Comparison of ENCODE assay signal across 1 cellular context in the genomic region with DNA sequence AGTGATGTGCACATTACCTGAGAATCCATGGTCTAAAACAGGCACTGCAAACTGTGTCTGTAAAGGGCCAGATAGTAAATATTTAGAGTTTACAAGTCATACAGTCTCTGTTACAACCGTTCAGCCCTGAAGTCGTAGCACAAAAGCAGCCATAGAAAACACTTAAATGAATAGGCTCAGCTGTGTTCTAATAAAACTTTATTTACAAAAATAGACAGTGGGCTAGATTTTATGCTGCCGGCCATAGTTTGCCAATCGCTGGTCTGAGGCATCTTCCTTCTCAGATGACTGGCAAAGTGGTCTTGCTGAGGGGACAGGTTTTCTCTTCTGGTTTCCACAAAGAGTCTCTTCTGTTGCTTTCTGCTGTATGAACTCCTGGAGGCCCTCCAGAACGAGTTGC.
TF ChIP-seq lines count a peak whose summit lies in the region.

No MANE protein-coding gene starts in this region.

TF ChIP-seq in GM12878, 131 proteins besides CTCF, POLR2A, EP300 and RAD21 (continued from another document):
- TF ChIP-seq, protein P1, sequence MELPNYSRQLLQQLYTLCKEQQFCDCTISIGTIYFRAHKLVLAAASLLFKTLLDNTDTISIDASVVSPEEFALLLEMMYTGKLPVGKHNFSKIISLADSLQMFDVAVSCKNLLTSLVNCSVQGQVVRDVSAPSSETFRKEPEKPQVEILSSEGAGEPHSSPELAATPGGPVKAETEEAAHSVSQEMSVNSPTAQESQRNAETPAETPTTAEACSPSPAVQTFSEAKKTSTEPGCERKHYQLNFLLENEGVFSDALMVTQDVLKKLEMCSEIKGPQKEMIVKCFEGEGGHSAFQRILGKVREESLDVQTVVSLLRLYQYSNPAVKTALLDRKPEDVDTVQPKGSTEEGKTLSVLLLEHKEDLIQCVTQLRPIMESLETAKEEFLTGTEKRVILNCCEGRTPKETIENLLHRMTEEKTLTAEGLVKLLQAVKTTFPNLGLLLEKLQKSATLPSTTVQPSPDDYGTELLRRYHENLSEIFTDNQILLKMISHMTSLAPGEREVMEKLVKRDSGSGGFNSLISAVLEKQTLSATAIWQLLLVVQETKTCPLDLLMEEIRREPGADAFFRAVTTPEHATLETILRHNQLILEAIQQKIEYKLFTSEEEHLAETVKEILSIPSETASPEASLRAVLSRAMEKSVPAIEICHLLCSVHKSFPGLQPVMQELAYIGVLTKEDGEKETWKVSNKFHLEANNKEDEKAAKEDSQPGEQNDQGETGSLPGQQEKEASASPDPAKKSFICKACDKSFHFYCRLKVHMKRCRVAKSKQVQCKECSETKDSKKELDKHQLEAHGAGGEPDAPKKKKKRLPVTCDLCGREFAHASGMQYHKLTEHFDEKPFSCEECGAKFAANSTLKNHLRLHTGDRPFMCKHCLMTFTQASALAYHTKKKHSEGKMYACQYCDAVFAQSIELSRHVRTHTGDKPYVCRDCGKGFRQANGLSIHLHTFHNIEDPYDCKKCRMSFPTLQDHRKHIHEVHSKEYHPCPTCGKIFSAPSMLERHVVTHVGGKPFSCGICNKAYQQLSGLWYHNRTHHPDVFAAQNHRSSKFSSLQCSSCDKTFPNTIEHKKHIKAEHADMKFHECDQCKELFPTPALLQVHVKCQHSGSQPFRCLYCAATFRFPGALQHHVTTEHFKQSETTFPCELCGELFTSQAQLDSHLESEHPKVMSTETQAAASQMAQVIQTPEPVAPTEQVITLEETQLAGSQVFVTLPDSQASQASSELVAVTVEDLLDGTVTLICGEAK (IDR thresholded peaks at IDR 0.05; ENCODE audit: borderline replicate concordance) = peak; percentile 70
